In genomic region chr10:112951349-112952281, GRCh38 we compare ENCODE assay signal across 8 cellular contexts. TPM values are rescaled to one million over a fixed set of nuclear protein-coding genes. Genes with fewer than 3 reads are reported as not detected.
A peak's percentile ranks its signal among the peaks of the same experiment; 100 is the strongest.
DNase-seq lines count a peak whose midpoint lies in the region; ATAC-seq and TF ChIP-seq lines count a peak whose summit lies in the region.

No MANE protein-coding gene starts in this region.

- in situ Hi-C loops in KBM-7 (cut with MboI; ENCODE audit: low pct_unique_long_range_greater_than_20kb, low sequenced_read_pairs) = no loop called here

- no peaks in the 10 kb centered on the region for H3K9me3 Mint-ChIP-seq in CD8-positive, alpha-beta T cell

- peaks cover 10% of the 10 kb centered on the region for H3K36me3 Mint-ChIP-seq in CD8-positive, alpha-beta T cell

- intact Hi-C loops in CD8-positive, alpha-beta T cell (cut with DNase I, micrococcal nuclease) = loop anchor here (2.0 to 10.0 kb wide), 4 partner anchors 55 to 1223 kb away; partner anchors contain the start of genes CCDC186 (in 1 of the 2), GPAM (in 1 of the 2) and TDRD1 (in 1 of the 2)
- intact Hi-C loops in right lobe of liver (cut with DNase I) = no loop called here

- no peaks in the 10 kb centered on the region for H3K9me3 ChIP-seq in CD8-positive, alpha-beta T cell (ENCODE audit: low read length)
- no peaks in the 10 kb centered on the region for H3K9me3 ChIP-seq in right lobe of liver

- peak overlapping the region; percentile 48 for H3K27ac ChIP-seq in CD8-positive, alpha-beta T cell (ENCODE audit: low read depth, low read length)
- H3K27ac ChIP-seq in right lobe of liver = peak overlapping the region; percentile 97 to 99 (median 99)

- peak overlapping the region; percentile 97 for H3K4me3 ChIP-seq in CD8-positive, alpha-beta T cell (ENCODE audit: low read depth, low read length)
- H3K4me3 ChIP-seq in WI38 (ENCODE audit: low read depth, low read length) (peak overlapping the region; percentile 86), right lobe of liver (peak overlapping the region; percentile 65 to 84 (median 74))

- no peaks in the 10 kb centered on the region for H3K36me3 ChIP-seq in CD8-positive, alpha-beta T cell (ENCODE audit: insufficient read depth, low read length)
- H3K36me3 ChIP-seq in right lobe of liver = no peaks in the 10 kb centered on the region

- H3K27ac Mint-ChIP-seq in CD8-positive, alpha-beta T cell = peak overlapping the region; percentile 93

- peak; percentile 29 for ATAC-seq in CD8-positive, alpha-beta T cell
- ATAC-seq in right lobe of liver (peak; percentile 7 to 29 (median 19)), HG02588 (IDR thresholded peaks at IDR 0.05; ENCODE audit: unreplicated experiment) (no peak), HG02885 (IDR thresholded peaks at IDR 0.05; ENCODE audit: poor library complexity, unreplicated experiment) (no peak)

- H3K4me3 Mint-ChIP-seq in CD8-positive, alpha-beta T cell = peak overlapping the region; percentile 98

- DNase-seq in CD8-positive, alpha-beta T cell = peak; percentile 5 to 59 (median 35)
- DNase-seq in KBM-7 (peak; percentile 85), dedifferentiated amniotic fluid mesenchymal stem cell (ENCODE audit: extremely low spot score) (peak; percentile 46), right lobe of liver (peak; percentile 67 to 79 (median 76))
- peak; percentile 24 to 32 for DNase-seq in stimulated activated CD4-positive, alpha-beta T cell treated with anti-CD3 and anti-CD28 coated beads, Interleukin-4, amount 100 ng/mL, for 4 hours

- peaks cover 38% of the 10 kb centered on the region for H3K4me1 Mint-ChIP-seq in CD8-positive, alpha-beta T cell (ENCODE audit: low read depth)

- POLR2A ChIA-PET in CD8-positive, alpha-beta T cell (lab: Charles Lee) = no interaction called here

- no peak for TF ChIP-seq CTCF in CD8-positive, alpha-beta T cell (IDR thresholded peaks at IDR 0.05)
- no peak for TF ChIP-seq CTCF in WI38 (IDR thresholded peaks at IDR 0.05; ENCODE audit: low read depth, low read length)
- TF ChIP-seq CTCF in right lobe of liver (IDR thresholded peaks at IDR 0.05) = no peak

- TF ChIP-seq POLR2A in right lobe of liver (IDR thresholded peaks at IDR 0.05) = peak; percentile 38

- WGBS in right lobe of liver (ENCODE audit: insufficient coverage, low coverage, low lambda C conversion rate, missing lambda C conversion rate) = 0% methylated on average over 26 of the region's 68 CpGs

- peaks cover 2% of the 10 kb centered on the region for H3K27me3 Mint-ChIP-seq in CD8-positive, alpha-beta T cell (ENCODE audit: low read depth)

- CTCF ChIA-PET in CD8-positive, alpha-beta T cell (lab: Charles Lee) = no interaction called here

- peaks cover 10% of the 10 kb centered on the region for H3K4me1 ChIP-seq in CD8-positive, alpha-beta T cell (ENCODE audit: insufficient read depth, low read length)
- H3K4me1 ChIP-seq in right lobe of liver = peaks cover 0 to 37% (median 10%) of the 10 kb centered on the region in 4 donors

- no peaks in the 10 kb centered on the region for H3K27me3 ChIP-seq in CD8-positive, alpha-beta T cell (ENCODE audit: insufficient read depth, low read length)
- no peaks in the 10 kb centered on the region for H3K27me3 ChIP-seq in right lobe of liver

RNA-seq across cellular contexts. Expression of gene TCF7L2, which starts 1.6 kb away (rescaled TPM):
- total RNA-seq in CD8-positive, alpha-beta T cell = 1 to 10 TPM; 8.6 to 9.6 TPM
- total RNA-seq in right lobe of liver = 10 to 100 TPM in 5 of 6 experiments, 1 to 10 TPM in 1; 9.4 to 33.2 (median 16.7) TPM

Comparison
In these comparisons a context has a peak if more than half of its experiments do, and no peak if none do; other contexts are left out.
1. ATAC-seq: peak in CD8-positive, alpha-beta T cell (single experiment) and right lobe of liver (4 of 4); none in HG02588 (single experiment) and HG02885 (single experiment).
2. DNase-seq: peak in every context shown above with its lines; median percentile 85 in KBM-7; 76 in right lobe of liver; 46 in dedifferentiated amniotic fluid mesenchymal stem cell; 35 in CD8-positive, alpha-beta T cell; 28 in stimulated activated CD4-positive, alpha-beta T cell treated with anti-CD3 and anti-CD28 coated beads, Interleukin-4, amount 100 ng/mL, for 4 hours.
3. intact Hi-C loops: an anchor here in CD8-positive, alpha-beta T cell (2.0 to 10.0 kb wide); none called in right lobe of liver.
4. Peak in every context shown above with its lines, with median percentiles within 50 percentile points of each other: H3K4me3 ChIP-seq.